In the genomic region with DNA sequence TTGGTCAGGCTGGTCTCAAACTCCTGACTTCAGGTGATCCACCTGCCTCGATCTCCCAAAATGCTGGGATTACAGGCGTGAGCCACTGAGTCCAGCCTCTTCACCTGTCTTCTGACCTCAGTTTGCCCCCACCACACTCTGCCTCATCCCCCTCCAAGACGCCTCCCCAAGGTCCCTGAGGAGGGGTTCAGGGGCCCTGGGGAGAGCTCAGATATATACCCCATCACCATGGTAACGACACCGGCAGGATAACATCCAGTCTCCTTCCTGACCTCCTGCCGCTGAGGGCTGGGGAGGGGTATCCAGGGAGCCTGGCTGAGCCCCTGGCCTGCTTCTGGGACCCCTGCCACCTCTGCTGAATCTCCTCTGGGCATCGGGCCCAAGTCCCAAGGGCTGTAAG, we compare ENCODE assay signal across 17 cellular contexts. TPM values are rescaled to one million over a fixed set of nuclear protein-coding genes. Genes with fewer than 3 reads are reported as not detected.
"Had no signal": no experiment of that assay in that cellular context is flagged by ENCODE, and none has a peak within 500 bp of the region (broad histone marks: within the 10 kb centered on the region; RNA-seq: fewer than 3 reads in every experiment).

No MANE protein-coding gene starts in this region.

- H3K4me3 Mint-ChIP-seq: neural crest cell had no signal

- H3K27ac Mint-ChIP-seq: immature natural killer cell had no signal

- H3K27me3 ChIP-seq: esophagus muscularis mucosa, gastrocnemius medialis, pancreas, right lobe of liver, transverse colon had no signal

- H3K4me1 ChIP-seq: pancreas, prostate gland, right lobe of liver had no signal

- H3K27ac ChIP-seq: epithelial cell of prostate, esophagus muscularis mucosa, gastrocnemius medialis, pancreas, prostate gland, right lobe of liver, stomach, thoracic aorta, transverse colon had no signal

- H3K9me3 ChIP-seq: esophagus muscularis mucosa, gastrocnemius medialis, pancreas, prostate gland, right lobe of liver, stomach, thoracic aorta, transverse colon had no signal

- FAIRE-seq: keratinocyte, pancreas had no signal

- H3K36me3 ChIP-seq: esophagus muscularis mucosa, gastrocnemius medialis, pancreas, prostate gland, right lobe of liver, stomach, thoracic aorta, transverse colon had no signal

- H3K4me3 ChIP-seq: gastrocnemius medialis, lung, pancreas, prostate gland, right lobe of liver, stomach, thoracic aorta, transverse colon had no signal

- H3K9me3 Mint-ChIP-seq: immature natural killer cell, neural crest cell had no signal

- DNase-seq: cortex of kidney had no signal

- H3K36me3 Mint-ChIP-seq: immature natural killer cell; naive thymus-derived CD4-positive, alpha-beta T cell had no signal

RNA-seq across cellular contexts. Expression of gene PSD2, which starts 19.7 kb away (rescaled TPM):
- total RNA-seq: fibroblast of villous mesenchyme, left ventricle myocardium superior had no signal
- polyA plus RNA-seq: keratinocyte; naive thymus-derived CD4-positive, alpha-beta T cell had no signal
